In genomic region chr5:69217154-69217731, GRCh38 we compare ENCODE assay signal across 8 cellular contexts. TPM values are rescaled to one million over a fixed set of nuclear protein-coding genes. Genes with fewer than 3 reads are reported as not detected.
DNase-seq lines count a peak whose midpoint lies in the region; ATAC-seq and TF ChIP-seq lines count a peak whose summit lies in the region.

No MANE protein-coding gene starts in this region.

- intact Hi-C loops in activated naive CD4-positive, alpha-beta T cell treated with anti-CD3 and anti-CD28 coated beads for 36 hours (cut with micrococcal nuclease) = loop anchor here (1.0 to 2.0 kb wide), 4 partner anchors 28 to 152 kb away; partner anchors contain the start of genes AK6, CCNB1, CENPH and RAD17
- intact Hi-C loops in tibial artery (cut with DNase I; ENCODE audit: low total_unique reads) = loop anchor here (10.0 kb wide), 1 partner anchor 122 kb away; the partner anchor contains the start of gene SLC30A5

- no peaks in the 10 kb centered on the region for H3K9me3 ChIP-seq in tibial artery

- TF ChIP-seq CTCF in chondrocyte (IDR thresholded peaks at IDR 0.05) = no peak
- no peak for TF ChIP-seq CTCF in tibial artery (IDR thresholded peaks at IDR 0.05)

- ATAC-seq in T-cell (replicated peaks in 1 of 4) = peak; percentile 91 to 96 (median 95)
- ATAC-seq in naive B cell (ENCODE audit: low read depth in 2 of 2) = peak; percentile 83 to 84
- no peak for ATAC-seq in HG02840 (IDR thresholded peaks at IDR 0.05; ENCODE audit: low FRiP score, unreplicated experiment)

- peak overlapping the region; percentile 99 for H3K4me3 Mint-ChIP-seq in activated naive CD4-positive, alpha-beta T cell treated with anti-CD3 and anti-CD28 coated beads for 36 hours
- peak overlapping the region; percentile 98 to 99 (median 98) for H3K4me3 Mint-ChIP-seq in T-cell
- peak overlapping the region; percentile 100 for H3K4me3 Mint-ChIP-seq in chondrocyte (ENCODE audit: unreplicated experiment)
- peak overlapping the region; percentile 96 to 99 (median 99) for H3K4me3 Mint-ChIP-seq in naive B cell

- peak overlapping the region; percentile 93 for H3K27ac Mint-ChIP-seq in activated naive CD4-positive, alpha-beta T cell treated with anti-CD3 and anti-CD28 coated beads for 36 hours
- H3K27ac Mint-ChIP-seq in T-cell (peak overlapping the region; percentile 95 to 98), chondrocyte (ENCODE audit: unreplicated experiment) (peak overlapping the region; percentile 94), naive B cell (peak overlapping the region; percentile 97 to 99 (median 98))

- H3K27me3 Mint-ChIP-seq in activated naive CD4-positive, alpha-beta T cell treated with anti-CD3 and anti-CD28 coated beads for 36 hours (ENCODE audit: low read depth) = no peaks in the 10 kb centered on the region
- no peaks in the 10 kb centered on the region for H3K27me3 Mint-ChIP-seq in T-cell
- no peaks in the 10 kb centered on the region for H3K27me3 Mint-ChIP-seq in chondrocyte (ENCODE audit: low read depth)
- no peaks in the 10 kb centered on the region for H3K27me3 Mint-ChIP-seq in naive B cell

- peaks cover 0 to 14% (median 6%) of the 10 kb centered on the region in 4 donors for H3K4me1 ChIP-seq in tibial artery

- H3K9me3 Mint-ChIP-seq in activated naive CD4-positive, alpha-beta T cell treated with anti-CD3 and anti-CD28 coated beads for 36 hours = no peaks in the 10 kb centered on the region
- no peaks in the 10 kb centered on the region for H3K9me3 Mint-ChIP-seq in T-cell
- H3K9me3 Mint-ChIP-seq in chondrocyte (ENCODE audit: low read depth) = no peaks in the 10 kb centered on the region
- H3K9me3 Mint-ChIP-seq in naive B cell = no peaks in the 10 kb centered on the region

- peak overlapping the region; percentile 86 to 95 for H3K4me3 ChIP-seq in tibial artery

- DNase-seq in activated naive CD4-positive, alpha-beta T cell treated with anti-CD3 and anti-CD28 coated beads for 36 hours = peak; percentile 93
- no peak for DNase-seq in activated naive CD4-positive, alpha-beta T cell treated with Interleukin-2 at 50 U/mL for 16 hours
- DNase-seq in T-cell (peak in 31 of 34 experiments; percentile 82 to 96 (median 92)), chondrocyte (ENCODE audit: low spot score) (no peak), naive B cell (no peak), tibial artery (no peak), NCI-H69 (lab: John Stamatoyannopoulos, UW) (no peak)

- no peaks in the 10 kb centered on the region for H3K27me3 ChIP-seq in tibial artery

- no peaks in the 10 kb centered on the region for H3K36me3 ChIP-seq in tibial artery

- H3K36me3 Mint-ChIP-seq in activated naive CD4-positive, alpha-beta T cell treated with anti-CD3 and anti-CD28 coated beads for 36 hours (ENCODE audit: low read depth) = peaks cover 16% of the 10 kb centered on the region
- peaks cover 3% of the 10 kb centered on the region for H3K36me3 Mint-ChIP-seq in T-cell
- no peaks in the 10 kb centered on the region for H3K36me3 Mint-ChIP-seq in chondrocyte (ENCODE audit: low read depth)
- no peaks in the 10 kb centered on the region for H3K36me3 Mint-ChIP-seq in naive B cell

- CTCF ChIA-PET in activated naive CD4-positive, alpha-beta T cell treated with anti-CD3 and anti-CD28 coated beads for 36 hours (lab: Charles Lee) = interaction anchor here (0.7 kb wide), 1 partner anchor 19 kb away, joined by 4 read pairs; no protein-coding TSS in a partner anchor
- CTCF ChIA-PET in T-cell (lab: Charles Lee) = interaction anchor here (0.5 to 2.4 kb wide), 5 partner anchors 16 to 124 kb away, joined by 3 to 18 read pairs (median 4); partner anchors contain the start of genes CDK7 (in 1 of the 2) and SLC30A5 (in 1 of the 2)

- H3K27ac ChIP-seq in tibial artery = peak overlapping the region; percentile 86 to 92

- peaks cover 14% of the 10 kb centered on the region for H3K4me1 Mint-ChIP-seq in activated naive CD4-positive, alpha-beta T cell treated with anti-CD3 and anti-CD28 coated beads for 36 hours (ENCODE audit: low read depth)
- peaks cover 17 to 25% (median 18%) of the 10 kb centered on the region in 3 donors for H3K4me1 Mint-ChIP-seq in T-cell
- H3K4me1 Mint-ChIP-seq in chondrocyte (ENCODE audit: low read depth) = peaks cover 21% of the 10 kb centered on the region
- peaks cover 5 to 32% (median 10%) of the 10 kb centered on the region in 3 donors for H3K4me1 Mint-ChIP-seq in naive B cell

- POLR2A ChIA-PET in T-cell (lab: Charles Lee) = interaction anchor here (0.6 to 1.0 kb wide), 5 partner anchors 15 to 115 kb away, joined by 3 to 5 read pairs (median 3); partner anchors contain the start of genes CCDC125 (in 1 of the 2) and CDK7 (in 1 of the 2)

RNA-seq across cellular contexts. Expression of gene CDK7, which starts 17.4 kb away (rescaled TPM):
- 10 to 100 TPM; 23.8 to 28.4 TPM for total RNA-seq in activated naive CD4-positive, alpha-beta T cell treated with anti-CD3 and anti-CD28 coated beads for 36 hours
- 10 to 100 TPM; 21.4 to 26.5 (median 22.0) TPM for total RNA-seq in T-cell
- 32.0 to 42.9 TPM (median 40.0 TPM) in 3 replicates for total RNA-seq in chondrocyte
- 10 to 100 TPM; 28.8 to 55.4 (median 31.4) TPM for polyA plus RNA-seq in naive B cell (ENCODE audit: low read depth in 6 of 6)

RNA-seq across cellular contexts. Expression of gene CENPH, which starts 27.9 kb away (rescaled TPM):
- 10 to 100 TPM; 93.0 to 95.2 TPM for total RNA-seq in activated naive CD4-positive, alpha-beta T cell treated with anti-CD3 and anti-CD28 coated beads for 36 hours
- total RNA-seq in T-cell (1 to 10 TPM; 4.1 to 8.4 (median 6.5) TPM), chondrocyte (4.5 to 9.2 TPM (median 4.7 TPM) in 3 replicates)
- polyA plus RNA-seq in naive B cell (ENCODE audit: low read depth in 6 of 6) = 10 to 100 TPM; 10.6 to 20.9 (median 14.8) TPM

RNA-seq across cellular contexts. Expression of gene CCNB1, which starts 50.3 kb away (rescaled TPM):
- total RNA-seq in activated naive CD4-positive, alpha-beta T cell treated with anti-CD3 and anti-CD28 coated beads for 36 hours = 100 to 1,000 TPM; 209 to 211 TPM
- 1 to 10 TPM; 1.6 to 4.1 (median 3.4) TPM for total RNA-seq in T-cell
- 18.9 to 34.5 TPM (median 29.5 TPM) in 3 replicates for total RNA-seq in chondrocyte
- 1 to 10 TPM in 5 of 6 donors, not detected in 1; 4.3 to 6.4 (median 6.1) TPM for polyA plus RNA-seq in naive B cell (ENCODE audit: low read depth in 6 of 6)

Comparison
In these comparisons a context has a peak if more than half of its experiments do, and no peak if none do; other contexts are left out.
1. DNase-seq: peak in activated naive CD4-positive, alpha-beta T cell treated with anti-CD3 and anti-CD28 coated beads for 36 hours (single experiment) and T-cell (31 of 34); none in activated naive CD4-positive, alpha-beta T cell treated with Interleukin-2 at 50 U/mL for 16 hours (single experiment), chondrocyte (single experiment), naive B cell (single experiment), tibial artery (0 of 2) and NCI-H69 (single experiment).
2. Peak in every context shown above with its lines, with median percentiles within 50 percentile points of each other: H3K27ac Mint-ChIP-seq and H3K4me3 Mint-ChIP-seq.